Comparison of ENCODE assay signal across 21 cellular contexts in genomic region chr21:33510826-33511225, GRCh38.
"Had no signal": no experiment of that assay in that cellular context is flagged by ENCODE, and none has a peak within 500 bp of the region (broad histone marks: within the 10 kb centered on the region; RNA-seq: fewer than 3 reads in every experiment).

No MANE protein-coding gene starts in this region.

- DNase-seq: activated CD4-positive, alpha-beta T cell treated with anti-CD3 and anti-CD28 coated beads for 4 hours; activated CD8-positive, alpha-beta memory T cell treated with anti-CD3 and anti-CD28 coated beads for 24 hours; activated gamma-delta T cell; activated T-cell treated with anti-CD3 and anti-CD28 coated beads, Interleukin-2, amount 50 U/mL, for 48 hours; aorta; central memory CD4-positive, alpha-beta T cell; MG63; NCI-H1105; NCI-H1436; NCI-H1694 treated with DMSO at 0.1 percent for 48 hours; NCI-H2029 treated with DMSO at 0.1 percent for 48 hours; NCI-H446; NCI-H524; PC-3; SHP77 treated with DMSO at 0.1 percent for 48 hours; T-helper 2 cell; T1000 had no signal

- H3K9me3 ChIP-seq: breast epithelium, MG63 had no signal

- H3K4me3 ChIP-seq: breast epithelium, MG63 had no signal

- H3K27ac ChIP-seq: breast epithelium, KMS-11, VCaP had no signal

- H3K36me3 ChIP-seq: breast epithelium had no signal

- H3K9ac ChIP-seq: KMS-11 had no signal

- H3K4me1 ChIP-seq: breast epithelium had no signal

- ATAC-seq: activated T-helper 17 cell treated with anti-CD3 and anti-CD28 coated beads, Interleukin-2, amount 50 U/mL, for 72 hours; PC-3 had no signal

- H3K4me2 ChIP-seq: KMS-11 had no signal

- H3K27me3 ChIP-seq: breast epithelium, MG63 had no signal
